In the genomic region with DNA sequence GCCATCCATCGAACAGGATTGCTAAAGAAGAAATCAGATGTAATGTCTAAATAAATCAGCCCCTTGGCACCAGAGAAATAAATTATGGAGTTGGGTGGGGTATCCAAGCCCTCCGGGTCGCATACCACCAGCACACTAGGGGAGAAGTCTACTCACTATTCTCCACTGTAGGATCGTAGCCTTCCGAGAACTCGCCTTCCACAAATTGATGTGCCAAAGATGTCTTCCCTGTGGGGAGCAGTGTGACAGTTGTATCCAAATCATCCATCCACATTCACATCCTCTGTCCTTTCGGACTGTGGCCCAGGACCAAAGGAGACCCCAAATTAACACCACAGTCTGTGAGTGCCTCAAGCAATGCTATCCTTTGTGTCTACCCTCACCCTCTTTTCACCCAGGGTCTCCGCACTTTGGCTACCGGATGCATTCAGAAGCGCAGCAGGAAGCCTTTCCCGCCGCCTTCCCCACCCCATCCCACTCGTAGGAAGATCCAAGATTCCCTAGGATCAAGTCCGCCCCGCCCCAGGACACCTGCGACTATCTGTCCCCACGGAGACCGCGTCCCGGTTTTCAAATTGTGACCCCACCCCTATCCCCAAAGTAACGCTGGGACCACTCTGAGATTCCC, we compare ENCODE assay signal across 1 cellular context.
TF ChIP-seq lines count a peak whose summit lies in the region.

No MANE protein-coding gene starts in this region.

TF ChIP-seq in HEK293, 187 proteins besides CTCF, POLR2A, EP300 and RAD21 (continued from another document):
- TF ChIP-seq, protein P1, sequence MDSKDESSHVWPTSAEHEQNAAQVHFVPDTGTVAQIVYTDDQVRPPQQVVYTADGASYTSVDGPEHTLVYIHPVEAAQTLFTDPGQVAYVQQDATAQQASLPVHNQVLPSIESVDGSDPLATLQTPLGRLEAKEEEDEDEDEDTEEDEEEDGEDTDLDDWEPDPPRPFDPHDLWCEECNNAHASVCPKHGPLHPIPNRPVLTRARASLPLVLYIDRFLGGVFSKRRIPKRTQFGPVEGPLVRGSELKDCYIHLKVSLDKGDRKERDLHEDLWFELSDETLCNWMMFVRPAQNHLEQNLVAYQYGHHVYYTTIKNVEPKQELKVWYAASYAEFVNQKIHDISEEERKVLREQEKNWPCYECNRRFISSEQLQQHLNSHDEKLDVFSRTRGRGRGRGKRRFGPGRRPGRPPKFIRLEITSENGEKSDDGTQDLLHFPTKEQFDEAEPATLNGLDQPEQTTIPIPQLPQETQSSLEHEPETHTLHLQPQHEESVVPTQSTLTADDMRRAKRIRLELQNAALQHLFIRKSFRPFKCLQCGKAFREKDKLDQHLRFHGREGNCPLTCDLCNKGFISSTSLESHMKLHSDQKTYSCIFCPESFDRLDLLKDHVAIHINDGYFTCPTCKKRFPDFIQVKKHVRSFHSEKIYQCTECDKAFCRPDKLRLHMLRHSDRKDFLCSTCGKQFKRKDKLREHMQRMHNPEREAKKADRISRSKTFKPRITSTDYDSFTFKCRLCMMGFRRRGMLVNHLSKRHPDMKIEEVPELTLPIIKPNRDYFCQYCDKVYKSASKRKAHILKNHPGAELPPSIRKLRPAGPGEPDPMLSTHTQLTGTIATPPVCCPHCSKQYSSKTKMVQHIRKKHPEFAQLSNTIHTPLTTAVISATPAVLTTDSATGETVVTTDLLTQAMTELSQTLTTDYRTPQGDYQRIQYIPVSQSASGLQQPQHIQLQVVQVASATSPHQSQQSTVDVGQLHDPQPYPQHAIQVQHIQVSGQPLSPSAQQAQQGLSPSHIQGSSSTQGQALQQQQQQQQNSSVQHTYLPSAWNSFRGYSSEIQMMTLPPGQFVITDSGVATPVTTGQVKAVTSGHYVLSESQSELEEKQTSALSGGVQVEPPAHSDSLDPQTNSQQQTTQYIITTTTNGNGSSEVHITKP (tag by site-specific recombination; IDR thresholded peaks at IDR 0.05): peak; percentile 47
- no peak for TF ChIP-seq KLF16 (tag by site-specific recombination; IDR thresholded peaks at IDR 0.05)
- TF ChIP-seq ZNF555 (tag by site-specific recombination; conservative IDR thresholded peaks at IDR 0.05): no peak
- TF ChIP-seq KLF1 (tag by site-specific recombination; IDR thresholded peaks at IDR 0.05): no peak
- no peak for TF ChIP-seq ZNF654 (tag by site-specific recombination; IDR thresholded peaks at IDR 0.05; ENCODE audit: low read depth)
- TF ChIP-seq, protein P2, sequence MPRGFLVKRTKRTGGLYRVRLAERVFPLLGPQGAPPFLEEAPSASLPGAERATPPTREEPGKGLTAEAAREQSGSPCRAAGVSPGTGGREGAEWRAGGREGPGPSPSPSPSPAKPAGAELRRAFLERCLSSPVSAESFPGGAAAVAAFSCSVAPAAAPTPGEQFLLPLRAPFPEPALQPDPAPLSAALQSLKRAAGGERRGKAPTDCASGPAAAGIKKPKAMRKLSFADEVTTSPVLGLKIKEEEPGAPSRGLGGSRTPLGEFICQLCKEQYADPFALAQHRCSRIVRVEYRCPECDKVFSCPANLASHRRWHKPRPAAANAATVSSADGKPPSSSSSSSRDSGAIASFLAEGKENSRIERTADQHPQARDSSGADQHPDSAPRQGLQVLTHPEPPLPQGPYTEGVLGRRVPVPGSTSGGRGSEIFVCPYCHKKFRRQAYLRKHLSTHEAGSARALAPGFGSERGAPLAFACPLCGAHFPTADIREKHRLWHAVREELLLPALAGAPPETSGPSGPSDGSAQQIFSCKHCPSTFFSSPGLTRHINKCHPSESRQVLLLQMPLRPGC (tag by site-specific recombination; IDR thresholded peaks at IDR 0.05): no peak
- TF ChIP-seq, protein P3, sequence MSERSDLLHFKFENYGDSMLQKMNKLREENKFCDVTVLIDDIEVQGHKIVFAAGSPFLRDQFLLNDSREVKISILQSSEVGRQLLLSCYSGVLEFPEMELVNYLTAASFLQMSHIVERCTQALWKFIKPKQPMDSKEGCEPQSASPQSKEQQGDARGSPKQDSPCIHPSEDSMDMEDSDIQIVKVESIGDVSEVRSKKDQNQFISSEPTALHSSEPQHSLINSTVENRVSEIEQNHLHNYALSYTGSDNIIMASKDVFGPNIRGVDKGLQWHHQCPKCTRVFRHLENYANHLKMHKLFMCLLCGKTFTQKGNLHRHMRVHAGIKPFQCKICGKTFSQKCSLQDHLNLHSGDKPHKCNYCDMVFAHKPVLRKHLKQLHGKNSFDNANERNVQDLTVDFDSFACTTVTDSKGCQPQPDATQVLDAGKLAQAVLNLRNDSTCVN (tag by site-specific recombination; optimal IDR thresholded peaks at IDR 0.05): no peak
- TF ChIP-seq GLIS2 (tag by site-specific recombination; IDR thresholded peaks at IDR 0.05): 0 out of 2 replicates have a peak, but pooled peaks have one; percentile 7
- TF ChIP-seq, protein P4, sequence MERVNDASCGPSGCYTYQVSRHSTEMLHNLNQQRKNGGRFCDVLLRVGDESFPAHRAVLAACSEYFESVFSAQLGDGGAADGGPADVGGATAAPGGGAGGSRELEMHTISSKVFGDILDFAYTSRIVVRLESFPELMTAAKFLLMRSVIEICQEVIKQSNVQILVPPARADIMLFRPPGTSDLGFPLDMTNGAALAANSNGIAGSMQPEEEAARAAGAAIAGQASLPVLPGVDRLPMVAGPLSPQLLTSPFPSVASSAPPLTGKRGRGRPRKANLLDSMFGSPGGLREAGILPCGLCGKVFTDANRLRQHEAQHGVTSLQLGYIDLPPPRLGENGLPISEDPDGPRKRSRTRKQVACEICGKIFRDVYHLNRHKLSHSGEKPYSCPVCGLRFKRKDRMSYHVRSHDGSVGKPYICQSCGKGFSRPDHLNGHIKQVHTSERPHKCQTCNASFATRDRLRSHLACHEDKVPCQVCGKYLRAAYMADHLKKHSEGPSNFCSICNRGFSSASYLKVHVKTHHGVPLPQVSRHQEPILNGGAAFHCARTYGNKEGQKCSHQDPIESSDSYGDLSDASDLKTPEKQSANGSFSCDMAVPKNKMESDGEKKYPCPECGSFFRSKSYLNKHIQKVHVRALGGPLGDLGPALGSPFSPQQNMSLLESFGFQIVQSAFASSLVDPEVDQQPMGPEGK (tag by site-specific recombination; IDR thresholded peaks at IDR 0.05): 0 out of 2 replicates have a peak, but pooled peaks have one; percentile 61
- TF ChIP-seq ZNF843 (tag by site-specific recombination; IDR thresholded peaks at IDR 0.05): no peak
- no peak for TF ChIP-seq ZNF670 (tag by site-specific recombination; IDR thresholded peaks at IDR 0.05; ENCODE audit: low read depth)
- no peak for TF ChIP-seq ZNF223 (tag by site-specific recombination; IDR thresholded peaks at IDR 0.05)
- peak; percentile 14; the same call in 1 of the 2 replicates for TF ChIP-seq ZBTB7A (tag by site-specific recombination; IDR thresholded peaks at IDR 0.05; ENCODE audit: low read depth)
- no peak for TF ChIP-seq ZNF626 (tag by site-specific recombination; IDR thresholded peaks at IDR 0.05)
- TF ChIP-seq IKZF3 (tag by site-specific recombination; IDR thresholded peaks at IDR 0.05): peak; percentile 64; the same call in 1 of the 2 replicates
- TF ChIP-seq OSR2 (tag by site-specific recombination; IDR thresholded peaks at IDR 0.05): peak; percentile 40
- TF ChIP-seq, protein P5, sequence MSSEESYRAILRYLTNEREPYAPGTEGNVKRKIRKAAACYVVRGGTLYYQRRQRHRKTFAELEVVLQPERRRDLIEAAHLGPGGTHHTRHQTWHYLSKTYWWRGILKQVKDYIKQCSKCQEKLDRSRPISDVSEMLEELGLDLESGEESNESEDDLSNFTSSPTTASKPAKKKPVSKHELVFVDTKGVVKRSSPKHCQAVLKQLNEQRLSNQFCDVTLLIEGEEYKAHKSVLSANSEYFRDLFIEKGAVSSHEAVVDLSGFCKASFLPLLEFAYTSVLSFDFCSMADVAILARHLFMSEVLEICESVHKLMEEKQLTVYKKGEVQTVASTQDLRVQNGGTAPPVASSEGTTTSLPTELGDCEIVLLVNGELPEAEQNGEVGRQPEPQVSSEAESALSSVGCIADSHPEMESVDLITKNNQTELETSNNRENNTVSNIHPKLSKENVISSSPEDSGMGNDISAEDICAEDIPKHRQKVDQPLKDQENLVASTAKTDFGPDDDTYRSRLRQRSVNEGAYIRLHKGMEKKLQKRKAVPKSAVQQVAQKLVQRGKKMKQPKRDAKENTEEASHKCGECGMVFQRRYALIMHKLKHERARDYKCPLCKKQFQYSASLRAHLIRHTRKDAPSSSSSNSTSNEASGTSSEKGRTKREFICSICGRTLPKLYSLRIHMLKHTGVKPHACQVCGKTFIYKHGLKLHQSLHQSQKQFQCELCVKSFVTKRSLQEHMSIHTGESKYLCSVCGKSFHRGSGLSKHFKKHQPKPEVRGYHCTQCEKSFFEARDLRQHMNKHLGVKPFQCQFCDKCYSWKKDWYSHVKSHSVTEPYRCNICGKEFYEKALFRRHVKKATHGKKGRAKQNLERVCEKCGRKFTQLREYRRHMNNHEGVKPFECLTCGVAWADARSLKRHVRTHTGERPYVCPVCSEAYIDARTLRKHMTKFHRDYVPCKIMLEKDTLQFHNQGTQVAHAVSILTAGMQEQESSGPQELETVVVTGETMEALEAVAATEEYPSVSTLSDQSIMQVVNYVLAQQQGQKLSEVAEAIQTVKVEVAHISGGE (tag by site-specific recombination; conservative IDR thresholded peaks at IDR 0.05; ENCODE audit: low read depth): peak; percentile 54; the same call in 1 of the 2 replicates
- no peak for TF ChIP-seq PRDM1 (tag by site-specific recombination; IDR thresholded peaks at IDR 0.05)
- TF ChIP-seq ZNF585B (tag by site-specific recombination; IDR thresholded peaks at IDR 0.05): no peak
- TF ChIP-seq HOXC10 (CRISPR knock-in tag; IDR thresholded peaks at IDR 0.05): no peak
- TF ChIP-seq YY2 (tag by site-specific recombination; IDR thresholded peaks at IDR 0.05): no peak
- TF ChIP-seq ZNF426 (tag by site-specific recombination; IDR thresholded peaks at IDR 0.05): no peak
- TF ChIP-seq GFI1B (tag by site-specific recombination; IDR thresholded peaks at IDR 0.05): no peak
- no peak for TF ChIP-seq ZNF302 (tag by site-specific recombination; IDR thresholded peaks at IDR 0.05; ENCODE audit: low read depth)
- TF ChIP-seq, protein P6, sequence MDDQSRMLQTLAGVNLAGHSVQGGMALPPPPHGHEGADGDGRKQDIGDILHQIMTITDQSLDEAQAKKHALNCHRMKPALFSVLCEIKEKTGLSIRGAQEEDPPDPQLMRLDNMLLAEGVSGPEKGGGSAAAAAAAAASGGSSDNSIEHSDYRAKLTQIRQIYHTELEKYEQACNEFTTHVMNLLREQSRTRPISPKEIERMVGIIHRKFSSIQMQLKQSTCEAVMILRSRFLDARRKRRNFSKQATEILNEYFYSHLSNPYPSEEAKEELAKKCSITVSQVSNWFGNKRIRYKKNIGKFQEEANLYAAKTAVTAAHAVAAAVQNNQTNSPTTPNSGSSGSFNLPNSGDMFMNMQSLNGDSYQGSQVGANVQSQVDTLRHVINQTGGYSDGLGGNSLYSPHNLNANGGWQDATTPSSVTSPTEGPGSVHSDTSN (CRISPR knock-in tag; IDR thresholded peaks at IDR 0.05): no peak
- no peak for TF ChIP-seq ZNF175 (tag by site-specific recombination; IDR thresholded peaks at IDR 0.05)
- TF ChIP-seq, protein P7, sequence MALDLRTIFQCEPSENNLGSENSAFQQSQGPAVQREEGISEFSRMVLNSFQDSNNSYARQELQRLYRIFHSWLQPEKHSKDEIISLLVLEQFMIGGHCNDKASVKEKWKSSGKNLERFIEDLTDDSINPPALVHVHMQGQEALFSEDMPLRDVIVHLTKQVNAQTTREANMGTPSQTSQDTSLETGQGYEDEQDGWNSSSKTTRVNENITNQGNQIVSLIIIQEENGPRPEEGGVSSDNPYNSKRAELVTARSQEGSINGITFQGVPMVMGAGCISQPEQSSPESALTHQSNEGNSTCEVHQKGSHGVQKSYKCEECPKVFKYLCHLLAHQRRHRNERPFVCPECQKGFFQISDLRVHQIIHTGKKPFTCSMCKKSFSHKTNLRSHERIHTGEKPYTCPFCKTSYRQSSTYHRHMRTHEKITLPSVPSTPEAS (tag by site-specific recombination; IDR thresholded peaks at IDR 0.05): no peak
- TF ChIP-seq SETDB1 (IDR thresholded peaks at IDR 0.05; ENCODE audit: insufficient read length, low read length): no peak
- TF ChIP-seq ZNF433 (tag by site-specific recombination; IDR thresholded peaks at IDR 0.05; ENCODE audit: low read depth): no peak
- no peak for TF ChIP-seq ZNF629 (tag by site-specific recombination; IDR thresholded peaks at IDR 0.05)
- TF ChIP-seq TCF7L2 (IDR thresholded peaks at IDR 0.05; ENCODE audit: borderline replicate concordance, low read depth, low read length): no peak
- no peak for TF ChIP-seq ZNF600 (tag by site-specific recombination; IDR thresholded peaks at IDR 0.05)
- no peak for TF ChIP-seq BCL11A (tag by site-specific recombination; IDR thresholded peaks at IDR 0.05; ENCODE audit: low read depth)
- no peak for TF ChIP-seq ZNF624 (tag by site-specific recombination; IDR thresholded peaks at IDR 0.05)
- TF ChIP-seq, protein P8, sequence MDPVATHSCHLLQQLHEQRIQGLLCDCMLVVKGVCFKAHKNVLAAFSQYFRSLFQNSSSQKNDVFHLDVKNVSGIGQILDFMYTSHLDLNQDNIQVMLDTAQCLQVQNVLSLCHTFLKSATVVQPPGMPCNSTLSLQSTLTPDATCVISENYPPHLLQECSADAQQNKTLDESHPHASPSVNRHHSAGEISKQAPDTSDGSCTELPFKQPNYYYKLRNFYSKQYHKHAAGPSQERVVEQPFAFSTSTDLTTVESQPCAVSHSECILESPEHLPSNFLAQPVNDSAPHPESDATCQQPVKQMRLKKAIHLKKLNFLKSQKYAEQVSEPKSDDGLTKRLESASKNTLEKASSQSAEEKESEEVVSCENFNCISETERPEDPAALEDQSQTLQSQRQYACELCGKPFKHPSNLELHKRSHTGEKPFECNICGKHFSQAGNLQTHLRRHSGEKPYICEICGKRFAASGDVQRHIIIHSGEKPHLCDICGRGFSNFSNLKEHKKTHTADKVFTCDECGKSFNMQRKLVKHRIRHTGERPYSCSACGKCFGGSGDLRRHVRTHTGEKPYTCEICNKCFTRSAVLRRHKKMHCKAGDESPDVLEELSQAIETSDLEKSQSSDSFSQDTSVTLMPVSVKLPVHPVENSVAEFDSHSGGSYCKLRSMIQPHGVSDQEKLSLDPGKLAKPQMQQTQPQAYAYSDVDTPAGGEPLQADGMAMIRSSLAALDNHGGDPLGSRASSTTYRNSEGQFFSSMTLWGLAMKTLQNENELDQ (tag by site-specific recombination; IDR thresholded peaks at IDR 0.05; ENCODE audit: low read depth): no peak
